10 cellular contexts compared by ENCODE assay signal in the genomic region with DNA sequence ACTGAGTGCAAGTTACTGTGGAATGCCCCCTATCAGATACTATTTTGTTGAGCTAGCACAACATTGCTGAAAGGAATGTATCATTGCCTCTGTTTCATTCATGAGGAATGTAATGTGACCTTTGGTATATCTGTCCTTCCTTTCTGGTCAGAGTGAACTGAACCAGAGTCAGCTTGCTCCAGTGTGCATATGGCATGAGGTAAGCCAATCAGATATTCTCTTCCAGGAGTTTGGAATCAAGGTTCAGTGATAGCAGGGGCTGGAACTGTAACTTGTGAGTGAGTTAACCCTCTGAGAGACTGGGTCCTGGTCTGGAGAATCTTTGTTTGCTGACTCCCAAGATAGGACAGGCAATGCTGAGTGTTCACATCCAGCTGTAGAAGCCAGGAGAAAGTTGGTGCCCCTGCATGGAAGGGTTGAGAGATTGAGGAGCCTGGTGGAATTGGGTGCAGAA. TPM values are rescaled to one million over a fixed set of nuclear protein-coding genes. Genes with fewer than 3 reads are reported as not detected.
DNase-seq lines count a peak whose midpoint lies in the region; ATAC-seq and TF ChIP-seq lines count a peak whose summit lies in the region.
"Had no signal": no experiment of that assay in that cellular context is flagged by ENCODE, and none has a peak within 500 bp of the region (broad histone marks: within the 10 kb centered on the region; RNA-seq: fewer than 3 reads in every experiment).

No MANE protein-coding gene starts in this region.

- H3K4me1 ChIP-seq in mammary epithelial cell (ENCODE audit: insufficient read depth, low read length) = peaks cover 38% of the 10 kb centered on the region

- CTCF ChIA-PET in mammary epithelial cell (lab: Charles Lee; ENCODE audit: low non-redundant PET) = interaction anchor here (0.7 kb wide), 1 partner anchor 43 kb away, joined by 27 read pairs; no protein-coding TSS in a partner anchor

- H3K4me2 ChIP-seq in mammary epithelial cell (ENCODE audit: insufficient read depth, low read depth, low read length) = peak overlapping the region; percentile 56

- H3K36me3 ChIP-seq in mammary epithelial cell (ENCODE audit: insufficient read depth, low read length) = no peaks in the 10 kb centered on the region

- no peaks in the 10 kb centered on the region for H3K79me2 ChIP-seq in mammary epithelial cell (ENCODE audit: insufficient read depth, low read length)

- H3K27me3 ChIP-seq in mammary epithelial cell (ENCODE audit: insufficient read depth, low read length) = no peaks in the 10 kb centered on the region

- dilution Hi-C loops in mammary epithelial cell (cut with HindIII; ENCODE audit: low sequenced_read_pairs) = no loop called here

- ATAC-seq in GM21367 (IDR thresholded peaks at IDR 0.05; ENCODE audit: unreplicated experiment) (no peak), GM19324 (IDR thresholded peaks at IDR 0.05; ENCODE audit: low FRiP score, unreplicated experiment) (no peak)

- intact Hi-C loops in mammary epithelial cell (cut with micrococcal nuclease) = no loop called here

- DNase-seq in ACHN (peak; percentile 94), HT1080 (ENCODE audit: low read depth) (peak; percentile 87), mammary epithelial cell (peak; percentile 55), left kidney (ENCODE audit: low read depth, low spot score) (peak; percentile 12)
- no peak for DNase-seq in activated CD4-positive, CD25-positive, alpha-beta regulatory T cell treated with anti-CD3 and anti-CD28 coated beads, Interleukin-2, amount 50 U/mL, for 72 hours
- no peak for DNase-seq in stimulated activated CD4-positive, alpha-beta T cell treated with anti-CD3 and anti-CD28 coated beads, Interleukin-4, amount 100 ng/mL, for 24 hours
- DNase-seq: C1 segment of cervical spinal cord, T-helper 1 cell had no signal

- no TSS peak for BruUV-seq in mammary epithelial cell (replicated peaks; lab: Mats Ljungman, UMichigan)

- no peaks in the 10 kb centered on the region for H3K9me3 ChIP-seq in mammary epithelial cell (replicated peaks; ENCODE audit: insufficient read depth, low read length)

- peak overlapping the region; percentile 48 for H3K27ac ChIP-seq in mammary epithelial cell (ENCODE audit: insufficient read depth, low read depth, low read length)

- peak overlapping the region; percentile 76 for H2AFZ ChIP-seq in mammary epithelial cell (ENCODE audit: low read depth, low read length)

- no peak overlapping the region for H3K9ac ChIP-seq in mammary epithelial cell (ENCODE audit: insufficient read depth, low read length)

- H3K4me3 ChIP-seq in mammary epithelial cell (replicated peaks in 1 of 3; ENCODE audit: insufficient read depth in 1 of 3, low read depth in 2 of 3, low read length in 3 of 3) = no peak overlapping the region

- H4K20me1 ChIP-seq in mammary epithelial cell (ENCODE audit: insufficient read depth, low read length) = no peaks in the 10 kb centered on the region

- no peak for TF ChIP-seq CTCF in mammary epithelial cell (conservative IDR thresholded peaks at IDR 0.05 in 1 of 2, IDR thresholded peaks at IDR 0.05 in 1 of 2; ENCODE audit: extremely low read depth in 1 of 2, insufficient read depth in 1 of 2, low read depth in 1 of 2, low read length in 2 of 2)

- in situ Hi-C loops in ACHN (cut with HindIII; ENCODE audit: low pct_ligation_motif_present, low pct_unique_long_range_greater_than_20kb, low sequenced_read_pairs) = no loop called here
- in situ Hi-C loops in mammary epithelial cell (cut with MboI; ENCODE audit: low sequenced_read_pairs in 2 of 2) = no loop called here

RNA-seq across cellular contexts. Expression of a gene that starts 45.3 kb away (rescaled TPM):
- total RNA-seq in HT1080 (2014; rRNA removed; shearing (Covaris generic)) = 20.9 and 30.7 TPM in 2 replicates
- 23.5 and 28.7 TPM in 2 replicates for polyA plus RNA-seq in HT1080 (2015; cell fraction: cytosol; rRNA removed)
- polyA plus RNA-seq in HT1080 (2015; cell fraction: nucleus; rRNA removed) = 65.6 and 83.7 TPM in 2 replicates
- 10 to 100 TPM; 42.7 to 64.8 TPM for total RNA-seq in mammary epithelial cell
- polyA plus RNA-seq in mammary epithelial cell = 22.9 TPM
- polyA minus RNA-seq in mammary epithelial cell = 26.3 TPM

Comparison
In these comparisons a context has a peak if more than half of its experiments do, and no peak if none do; other contexts are left out.
1. DNase-seq: peak in ACHN (single experiment), HT1080 (single experiment), mammary epithelial cell (single experiment) and left kidney (single experiment); none in activated CD4-positive, CD25-positive, alpha-beta regulatory T cell treated with anti-CD3 and anti-CD28 coated beads, Interleukin-2, amount 50 U/mL, for 72 hours (single experiment) and stimulated activated CD4-positive, alpha-beta T cell treated with anti-CD3 and anti-CD28 coated beads, Interleukin-4, amount 100 ng/mL, for 24 hours (single experiment).